15 cellular contexts compared by ENCODE assay signal in genomic region chr4:161404346-161405110, GRCh38.
"Had no signal": no experiment of that assay in that cellular context is flagged by ENCODE, and none has a peak within 500 bp of the region (broad histone marks: within the 10 kb centered on the region; RNA-seq: fewer than 3 reads in every experiment).

No MANE protein-coding gene starts in this region.

- H3K36me3 ChIP-seq: esophagus muscularis mucosa, upper lobe of left lung had no signal

- H3K9me3 ChIP-seq: upper lobe of left lung had no signal

- DNase-seq: activated CD4-positive, alpha-beta T cell treated with anti-CD3 and anti-CD28 coated beads, Interleukin-2, amount 50 U/mL, for 4 hours; activated CD4-positive, CD25-positive, alpha-beta regulatory T cell treated with anti-CD3 and anti-CD28 coated beads, Interleukin-2, amount 50 U/mL, for 72 hours; activated gamma-delta T cell; activated T-cell treated with anti-CD3 and anti-CD28 coated beads, Interleukin-2, amount 50 U/mL, for 1 hour; dorsolateral prefrontal cortex; foreskin keratinocyte; head of caudate nucleus; nephron progenitor cell; stimulated activated CD4-positive, alpha-beta T cell treated with anti-CD3 and anti-CD28 coated beads, Interleukin-4, amount 100 ng/mL, for 1 hour; stimulated activated CD8-positive, alpha-beta memory T cell treated with anti-CD3 and anti-CD28 coated beads, Interleukin-4, amount 100 ng/mL, for 48 hours; stimulated activated naive CD8-positive, alpha-beta T cell treated with anti-CD3 and anti-CD28 coated beads, Interleukin-15, Interleukin-2, amounts not matched to agents 100 U/mL and 50 U/mL, for 24 hours; T-helper 17 cell; upper lobe of left lung had no signal

- H3K4me3 ChIP-seq: dorsolateral prefrontal cortex, esophagus muscularis mucosa, upper lobe of left lung had no signal

- H3K27ac Mint-ChIP-seq: activated naive CD8-positive, alpha-beta T cell; nephron progenitor cell; T-helper 17 cell had no signal

- H3K27me3 ChIP-seq: dorsolateral prefrontal cortex, esophagus muscularis mucosa, foreskin keratinocyte, upper lobe of left lung had no signal

- H3K4me3 Mint-ChIP-seq: activated naive CD8-positive, alpha-beta T cell; nephron progenitor cell; T-helper 17 cell had no signal

- H3K27ac ChIP-seq: dorsolateral prefrontal cortex, esophagus muscularis mucosa, foreskin keratinocyte, upper lobe of left lung had no signal

- H3K4me1 ChIP-seq: esophagus muscularis mucosa, foreskin keratinocyte, upper lobe of left lung had no signal

- H3K4me1 Mint-ChIP-seq: nephron progenitor cell, T-helper 17 cell had no signal

- H3K27me3 Mint-ChIP-seq: activated naive CD8-positive, alpha-beta T cell; T-helper 17 cell had no signal

- H3K36me3 Mint-ChIP-seq: activated naive CD8-positive, alpha-beta T cell had no signal
